In the genomic region with DNA sequence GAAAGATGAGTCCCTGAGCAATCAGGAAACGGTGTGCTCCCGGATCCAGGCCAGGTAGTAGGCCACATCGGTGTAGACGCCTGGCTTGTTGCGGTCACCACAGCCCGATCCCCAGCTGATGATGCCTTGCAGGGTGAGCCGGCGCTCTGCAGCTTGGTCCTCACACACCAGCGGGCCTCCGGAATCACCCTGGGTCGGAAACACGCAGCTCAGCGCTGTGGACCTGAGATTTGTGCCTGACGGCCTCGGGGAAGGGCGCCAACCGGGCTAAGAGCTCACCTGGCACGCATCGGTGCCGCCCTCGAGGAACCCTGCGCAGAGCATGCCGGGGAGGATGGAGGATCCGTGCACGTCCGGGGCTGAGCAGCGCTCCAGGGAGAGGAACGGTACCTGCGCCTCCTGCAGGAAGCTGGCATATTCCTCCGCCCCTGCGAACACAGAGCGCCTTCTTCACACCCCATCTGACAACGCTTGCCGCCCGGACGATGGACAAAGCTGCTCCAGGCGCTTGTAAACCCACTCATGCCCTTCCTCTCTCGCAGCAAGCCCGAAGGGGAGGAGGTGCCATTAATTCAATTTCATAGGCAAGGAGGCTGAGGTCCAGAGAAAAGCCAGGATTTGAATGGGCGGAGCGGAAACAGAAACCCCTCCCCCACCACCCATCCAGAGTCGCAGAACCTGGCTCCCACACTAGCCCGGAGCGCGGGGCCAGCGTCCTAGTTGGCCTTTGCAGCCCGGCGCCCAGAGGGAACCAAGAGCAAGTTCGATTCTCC, we compare ENCODE assay signal across 6 cellular contexts. TPM values are rescaled to one million over a fixed set of nuclear protein-coding genes. Genes with fewer than 3 reads are reported as not detected.
DNase-seq lines count a peak whose midpoint lies in the region; ATAC-seq, FAIRE-seq and TF ChIP-seq lines count a peak whose summit lies in the region.

No MANE protein-coding gene starts in this region.

- FAIRE-seq in HepG2 (lab: Jason Lieb, UNC): no peak

- H3K9me3 Mint-ChIP-seq in endodermal cell: no peaks in the 10 kb centered on the region

- H3K4me2 ChIP-seq in HepG2 (ENCODE audit: low read depth, low read length): no peak overlapping the region

- peaks cover 83% of the 10 kb centered on the region for H3K27me3 Mint-ChIP-seq in endodermal cell (ENCODE audit: insufficient read depth)

- POLR2A ChIA-PET in HepG2 (lab: Yijun Ruan, JAX): interaction anchor here (1.1 to 2.5 kb wide), 2 partner anchors 10 to 55 kb away, joined by 3 to 6 read pairs; no protein-coding TSS in a partner anchor

- ATAC-seq in HepG2 (no peak), right lobe of liver (no peak), sciatic nerve (no peak), GM18511 (IDR thresholded peaks at IDR 0.05; ENCODE audit: unreplicated experiment) (no peak)

- no peak overlapping the region for H3K27ac Mint-ChIP-seq in endodermal cell

- H3K4me3 ChIP-seq in HepG2 (replicated peaks in 1 of 3; ENCODE audit: insufficient read depth in 1 of 3, low read depth in 2 of 3, low read length in 3 of 3): no peak overlapping the region
- no peak overlapping the region for H3K4me3 ChIP-seq in right lobe of liver
- peak overlapping the region; percentile 64 for H3K4me3 ChIP-seq in endodermal cell (ENCODE audit: low read length)

- H3K79me2 ChIP-seq in HepG2 (ENCODE audit: insufficient read depth, low read length): no peaks in the 10 kb centered on the region

- BruUV-seq in HepG2 (replicated peaks; lab: Mats Ljungman, UMichigan): no TSS peak

- DNase-seq in HepG2 (ENCODE audit: low spot score): no peak
- no peak for DNase-seq in right lobe of liver
- peak; percentile 12 for DNase-seq in T1000 (lab: John Stamatoyannopoulos, UW)
- DNase-seq in endodermal cell: peak; percentile 95
- peak; percentile 67 for DNase-seq in sciatic nerve (ENCODE audit: low spot score)

- in situ Hi-C loops in HepG2 (cut with HindIII; ENCODE audit: extremely low pct_ligation_motif_present, low pct_unique_long_range_greater_than_20kb): no loop called here

- H3K9ac ChIP-seq in HepG2 (ENCODE audit: insufficient read depth, low read depth, low read length): no peak overlapping the region
- no peak overlapping the region for H3K9ac ChIP-seq in endodermal cell (ENCODE audit: extremely low read depth, low read length, poor library complexity, severe bottlenecking)

- 91% methylated on average over 31 of the region's 49 CpGs for WGBS in HepG2 (ENCODE audit: low lambda C conversion rate)
- no CpG with 5 or more reads among the region's 49 CpGs for WGBS in right lobe of liver (ENCODE audit: insufficient coverage, low coverage, low lambda C conversion rate, missing lambda C conversion rate)
- WGBS in endodermal cell (ENCODE audit: insufficient coverage in 1 of 2, insufficient read length in 1 of 2), 2 experiments: 15 to 20% methylated on average over 33 to 49 of the region's 49 CpGs

- TF ChIP-seq RAD21 in HepG2 (CRISPR knock-in tag; IDR thresholded peaks at IDR 0.05): no peak

- no peak for TF ChIP-seq CTCF in HepG2 (CRISPR knock-in tag; IDR thresholded peaks at IDR 0.05)
- TF ChIP-seq CTCF in right lobe of liver (IDR thresholded peaks at IDR 0.05): no peak
- TF ChIP-seq CTCF in endodermal cell (conservative IDR thresholded peaks at IDR 0.05): peak; percentile 80

- TF ChIP-seq POLR2A in HepG2 (IDR thresholded peaks at IDR 0.05; ENCODE audit: insufficient read depth in 1 of 2, low read depth in 2 of 2, low read length in 2 of 2): no peak
- TF ChIP-seq POLR2A in right lobe of liver (IDR thresholded peaks at IDR 0.05): no peak

- H3K9me3 ChIP-seq in HepG2 (ENCODE audit: low read length) (no peaks in the 10 kb centered on the region), right lobe of liver (no peaks in the 10 kb centered on the region), endodermal cell (ENCODE audit: control insufficient read depth, low read length) (no peaks in the 10 kb centered on the region)

- H3K4me3 Mint-ChIP-seq in endodermal cell: peak overlapping the region; percentile 54

- peaks cover 2 to 9% of the 10 kb centered on the region in 2 experiments; a peak in 3 of 5 replicates for H3K27me3 ChIP-seq in HepG2 (ENCODE audit: control insufficient read depth in 1 of 2, insufficient read depth in 2 of 2, low read length in 2 of 2)
- H3K27me3 ChIP-seq in right lobe of liver: no peaks in the 10 kb centered on the region
- peaks cover 79% of the 10 kb centered on the region for H3K27me3 ChIP-seq in endodermal cell (ENCODE audit: control insufficient read depth, insufficient read depth, low read length, poor library complexity, severe bottlenecking)

- H2AFZ ChIP-seq in HepG2 (ENCODE audit: low read length): no peak overlapping the region

- CTCF ChIA-PET in HepG2 (lab: Yijun Ruan, JAX; ENCODE audit: low intra/inter-chr PET ratio, low total read pairs): no interaction called here

- no peaks in the 10 kb centered on the region for H4K20me1 ChIP-seq in HepG2 (ENCODE audit: insufficient read depth, low read length)

- H3K4me1 ChIP-seq in HepG2 (ENCODE audit: insufficient read depth, low read length) (peaks cover 9% of the 10 kb centered on the region; the same call in 1 of the 2 replicates), right lobe of liver (peaks cover 0 to 31% (median under 1%) of the 10 kb centered on the region in 4 donors), endodermal cell (ENCODE audit: control insufficient read depth, insufficient read depth, low read length) (no peaks in the 10 kb centered on the region)

- peaks cover 2% of the 10 kb centered on the region for H3K4me1 Mint-ChIP-seq in endodermal cell

- intact Hi-C loops in HepG2 (cut with micrococcal nuclease; ENCODE audit: unreplicated experiment): no loop called here
- intact Hi-C loops in right lobe of liver (cut with DNase I): loop anchor here in 1 of 2 donors (5.0 kb wide), 1 partner anchor 35 kb away; no protein-coding TSS in a partner anchor
- intact Hi-C loops in sciatic nerve (cut with DNase I): loop anchor here (5.0 kb wide), 1 partner anchor 55 kb away; no protein-coding TSS in a partner anchor

- no peaks in the 10 kb centered on the region for H3K36me3 ChIP-seq in HepG2 (replicated peaks in 1 of 2; ENCODE audit: control insufficient read depth in 1 of 2, insufficient read depth in 2 of 2, low read length in 2 of 2)
- H3K36me3 ChIP-seq in right lobe of liver: peaks cover 0 to 15% (median 5%) of the 10 kb centered on the region in 4 donors
- H3K36me3 ChIP-seq in endodermal cell (ENCODE audit: control insufficient read depth, insufficient read depth, low read length): no peaks in the 10 kb centered on the region

- H3K27ac ChIP-seq in HepG2 (ENCODE audit: extremely low read length, insufficient read depth, low read length) (no peak overlapping the region), right lobe of liver (no peak overlapping the region), endodermal cell (ENCODE audit: low read depth, low read length) (no peak overlapping the region)

- H3K36me3 Mint-ChIP-seq in endodermal cell (ENCODE audit: low read depth): no peaks in the 10 kb centered on the region

- TF ChIP-seq EP300 in HepG2 (IDR thresholded peaks at IDR 0.05; ENCODE audit: low read depth in 2 of 2, low read length in 2 of 2): no peak
- no peak for TF ChIP-seq EP300 in HepG2 (CRISPR knock-in tag; IDR thresholded peaks at IDR 0.05; ENCODE audit: borderline replicate concordance)

RNA-seq across cellular contexts. Expression of a gene that starts 2.0 kb away (rescaled TPM):
- total RNA-seq in HepG2 (2016; rRNA removed; fragmentation: Illumina TruSeq; extraction: Trizol) (not detected in 2 replicates), right lobe of liver (not detected), endodermal cell (not detected), sciatic nerve (not detected)
- total RNA-seq in HepG2 (2016; cell fraction: cytosol; rRNA removed; fragmentation: Illumina TruSeq; extraction: Trizol; ENCODE audit: low read depth): not detected in 2 replicates
- total RNA-seq in HepG2 (2016; cell fraction: insoluble cytoplasmic fraction; rRNA removed; fragmentation: Illumina TruSeq; extraction: Trizol): not detected in 2 replicates
- not detected in 2 replicates for total RNA-seq in HepG2 (2016; cell fraction: membrane; rRNA removed; fragmentation: Illumina TruSeq; extraction: Trizol)
- total RNA-seq in HepG2 (2016; cell fraction: nucleus; rRNA removed; fragmentation: Illumina TruSeq; extraction: Trizol): not detected in 2 replicates
- polyA plus RNA-seq in HepG2 (2011; rRNA removed): not detected in 2 replicates
- polyA plus RNA-seq in HepG2 (2011; cell fraction: cytosol; rRNA removed): not detected in 2 replicates
- not detected in 2 replicates for polyA plus RNA-seq in HepG2 (2011; cell fraction: nucleus; rRNA removed)
- polyA plus RNA-seq in HepG2 (2012): not detected in 2 replicates
- polyA plus RNA-seq in HepG2 (2016; cell fraction: cytosol; fragmentation: Illumina TruSeq; extraction: Trizol; ENCODE audit: low read depth): not detected in 2 replicates
- polyA plus RNA-seq in HepG2 (2016; cell fraction: insoluble cytoplasmic fraction; fragmentation: Illumina TruSeq; extraction: Trizol; ENCODE audit: low read depth): not detected in 2 replicates
- polyA plus RNA-seq in HepG2 (2016; cell fraction: membrane; fragmentation: Illumina TruSeq; extraction: Trizol; ENCODE audit: low read depth): not detected in 2 replicates
- polyA plus RNA-seq in HepG2 (2016; cell fraction: nucleus; fragmentation: Illumina TruSeq; extraction: Trizol; ENCODE audit: insufficient read depth, low read depth): not detected in 2 replicates
- polyA minus RNA-seq in HepG2 (2011; rRNA and poly(A)+ RNA removed; ENCODE audit: low replicate concordance): not detected in 2 replicates
- not detected in 2 replicates for polyA minus RNA-seq in HepG2 (2011; cell fraction: cytosol; rRNA and poly(A)+ RNA removed)
- polyA minus RNA-seq in HepG2 (2011; cell fraction: nucleus; rRNA and poly(A)+ RNA removed): not detected in 2 replicates
- not detected for polyA plus RNA-seq in endodermal cell (2013, experiment 1 of 2)
- not detected for polyA plus RNA-seq in endodermal cell (2013, experiment 2 of 2)

RNA-seq across cellular contexts. Expression of a gene that starts 6.9 kb away (rescaled TPM):
- total RNA-seq in HepG2 (2016; rRNA removed; fragmentation: Illumina TruSeq; extraction: Trizol) (1.3 and 3.0 TPM in 2 replicates), right lobe of liver (100 to 1,000 TPM; 236 to 518 (median 365) TPM), endodermal cell (1 to 10 TPM in 1 of 2 donors, under 1 TPM in 1; 0.95 to 2.9 TPM), sciatic nerve (0.49 TPM)
- total RNA-seq in HepG2 (2016; cell fraction: cytosol; rRNA removed; fragmentation: Illumina TruSeq; extraction: Trizol; ENCODE audit: low read depth): 1.9 and 3.1 TPM in 2 replicates
- 1.4 and 3.6 TPM in 2 replicates for total RNA-seq in HepG2 (2016; cell fraction: insoluble cytoplasmic fraction; rRNA removed; fragmentation: Illumina TruSeq; extraction: Trizol)
- total RNA-seq in HepG2 (2016; cell fraction: membrane; rRNA removed; fragmentation: Illumina TruSeq; extraction: Trizol): 2.4 and 3.3 TPM in 2 replicates
- total RNA-seq in HepG2 (2016; cell fraction: nucleus; rRNA removed; fragmentation: Illumina TruSeq; extraction: Trizol): 2.3 and 3.0 TPM in 2 replicates
- 2.5 and 3.1 TPM in 2 replicates for polyA plus RNA-seq in HepG2 (2011; rRNA removed)
- 1.5 and 3.0 TPM in 2 replicates for polyA plus RNA-seq in HepG2 (2011; cell fraction: cytosol; rRNA removed)
- polyA plus RNA-seq in HepG2 (2011; cell fraction: nucleus; rRNA removed): 27.2 and 32.3 TPM in 2 replicates
- 3.6 and 10.3 TPM in 2 replicates for polyA plus RNA-seq in HepG2 (2012)
- 3.7 and 5.9 TPM in 2 replicates for polyA plus RNA-seq in HepG2 (2016; cell fraction: cytosol; fragmentation: Illumina TruSeq; extraction: Trizol; ENCODE audit: low read depth)
- polyA plus RNA-seq in HepG2 (2016; cell fraction: insoluble cytoplasmic fraction; fragmentation: Illumina TruSeq; extraction: Trizol; ENCODE audit: low read depth): 1.6 and 2.3 TPM in 2 replicates
- 3.4 and 5.0 TPM in 2 replicates for polyA plus RNA-seq in HepG2 (2016; cell fraction: membrane; fragmentation: Illumina TruSeq; extraction: Trizol; ENCODE audit: low read depth)
- polyA plus RNA-seq in HepG2 (2016; cell fraction: nucleus; fragmentation: Illumina TruSeq; extraction: Trizol; ENCODE audit: insufficient read depth, low read depth): 6.6 and 9.9 TPM in 2 replicates
- polyA minus RNA-seq in HepG2 (2011; rRNA and poly(A)+ RNA removed; ENCODE audit: low replicate concordance): 2.5 and 2.6 TPM in 2 replicates
- 0.30 and 1.2 TPM in 2 replicates for polyA minus RNA-seq in HepG2 (2011; cell fraction: cytosol; rRNA and poly(A)+ RNA removed)
- polyA minus RNA-seq in HepG2 (2011; cell fraction: nucleus; rRNA and poly(A)+ RNA removed): 1.0 and 1.7 TPM in 2 replicates
- 0.75 TPM for polyA plus RNA-seq in endodermal cell (2013, experiment 1 of 2)
- polyA plus RNA-seq in endodermal cell (2013, experiment 2 of 2): 0.46 TPM

RNA-seq across cellular contexts. Expression of a gene that starts 18.2 kb away (rescaled TPM):
- total RNA-seq in HepG2 (2016; rRNA removed; fragmentation: Illumina TruSeq; extraction: Trizol) (0.20 TPM in 1 of 2 replicates, not detected in the other), right lobe of liver (1 to 10 TPM in 3 of 6 experiments, under 1 TPM in 2, not detected in 1; 0.12 to 5.3 (median 1.6) TPM), endodermal cell (not detected), sciatic nerve (not detected)
- total RNA-seq in HepG2 (2016; cell fraction: cytosol; rRNA removed; fragmentation: Illumina TruSeq; extraction: Trizol; ENCODE audit: low read depth): not detected in 2 replicates
- total RNA-seq in HepG2 (2016; cell fraction: insoluble cytoplasmic fraction; rRNA removed; fragmentation: Illumina TruSeq; extraction: Trizol): not detected in 2 replicates
- not detected in 2 replicates for total RNA-seq in HepG2 (2016; cell fraction: membrane; rRNA removed; fragmentation: Illumina TruSeq; extraction: Trizol)
- total RNA-seq in HepG2 (2016; cell fraction: nucleus; rRNA removed; fragmentation: Illumina TruSeq; extraction: Trizol): not detected in 2 replicates
- polyA plus RNA-seq in HepG2 (2011; rRNA removed): 0.03 TPM in 2 replicates
- 0.03 TPM in 1 of 2 replicates, not detected in the other for polyA plus RNA-seq in HepG2 (2011; cell fraction: cytosol; rRNA removed)
- polyA plus RNA-seq in HepG2 (2011; cell fraction: nucleus; rRNA removed): 0.21 and 0.24 TPM in 2 replicates
- not detected in 2 replicates for polyA plus RNA-seq in HepG2 (2012)
- not detected in 2 replicates for polyA plus RNA-seq in HepG2 (2016; cell fraction: cytosol; fragmentation: Illumina TruSeq; extraction: Trizol; ENCODE audit: low read depth)
- not detected in 2 replicates for polyA plus RNA-seq in HepG2 (2016; cell fraction: insoluble cytoplasmic fraction; fragmentation: Illumina TruSeq; extraction: Trizol; ENCODE audit: low read depth)
- not detected in 2 replicates for polyA plus RNA-seq in HepG2 (2016; cell fraction: membrane; fragmentation: Illumina TruSeq; extraction: Trizol; ENCODE audit: low read depth)
- not detected in 2 replicates for polyA plus RNA-seq in HepG2 (2016; cell fraction: nucleus; fragmentation: Illumina TruSeq; extraction: Trizol; ENCODE audit: insufficient read depth, low read depth)
- polyA minus RNA-seq in HepG2 (2011; rRNA and poly(A)+ RNA removed; ENCODE audit: low replicate concordance): not detected in 2 replicates
- 1.4 TPM in 1 of 2 replicates, not detected in the other for polyA minus RNA-seq in HepG2 (2011; cell fraction: cytosol; rRNA and poly(A)+ RNA removed)
- not detected in 2 replicates for polyA minus RNA-seq in HepG2 (2011; cell fraction: nucleus; rRNA and poly(A)+ RNA removed)
- not detected for polyA plus RNA-seq in endodermal cell (2013, experiment 1 of 2)
- polyA plus RNA-seq in endodermal cell (2013, experiment 2 of 2): not detected

RNA-seq across cellular contexts. Expression of a gene that starts 24.0 kb away (rescaled TPM):
- total RNA-seq in HepG2 (2016; rRNA removed; fragmentation: Illumina TruSeq; extraction: Trizol) (16.1 and 19.9 TPM in 2 replicates), right lobe of liver (10 to 100 TPM in 3 of 6 experiments, 1 to 10 TPM in 3; 6.1 to 10.8 (median 10.0) TPM), endodermal cell (10 to 100 TPM; 51.6 to 66.8 TPM), sciatic nerve (25.0 TPM)
- total RNA-seq in HepG2 (2016; cell fraction: cytosol; rRNA removed; fragmentation: Illumina TruSeq; extraction: Trizol; ENCODE audit: low read depth): 21.2 and 25.1 TPM in 2 replicates
- total RNA-seq in HepG2 (2016; cell fraction: insoluble cytoplasmic fraction; rRNA removed; fragmentation: Illumina TruSeq; extraction: Trizol): 15.7 and 20.8 TPM in 2 replicates
- 43.3 and 44.5 TPM in 2 replicates for total RNA-seq in HepG2 (2016; cell fraction: membrane; rRNA removed; fragmentation: Illumina TruSeq; extraction: Trizol)
- 15.6 TPM in 2 replicates for total RNA-seq in HepG2 (2016; cell fraction: nucleus; rRNA removed; fragmentation: Illumina TruSeq; extraction: Trizol)
- polyA plus RNA-seq in HepG2 (2011; rRNA removed): 13.2 and 17.4 TPM in 2 replicates
- 16.2 and 19.6 TPM in 2 replicates for polyA plus RNA-seq in HepG2 (2011; cell fraction: cytosol; rRNA removed)
- 21.6 and 24.6 TPM in 2 replicates for polyA plus RNA-seq in HepG2 (2011; cell fraction: nucleus; rRNA removed)
- 16.7 and 17.5 TPM in 2 replicates for polyA plus RNA-seq in HepG2 (2012)
- polyA plus RNA-seq in HepG2 (2016; cell fraction: cytosol; fragmentation: Illumina TruSeq; extraction: Trizol; ENCODE audit: low read depth): 36.3 and 37.2 TPM in 2 replicates
- polyA plus RNA-seq in HepG2 (2016; cell fraction: insoluble cytoplasmic fraction; fragmentation: Illumina TruSeq; extraction: Trizol; ENCODE audit: low read depth): 20.6 and 21.6 TPM in 2 replicates
- polyA plus RNA-seq in HepG2 (2016; cell fraction: membrane; fragmentation: Illumina TruSeq; extraction: Trizol; ENCODE audit: low read depth): 45.6 and 48.4 TPM in 2 replicates
- polyA plus RNA-seq in HepG2 (2016; cell fraction: nucleus; fragmentation: Illumina TruSeq; extraction: Trizol; ENCODE audit: insufficient read depth, low read depth): 22.8 and 26.4 TPM in 2 replicates
- polyA minus RNA-seq in HepG2 (2011; rRNA and poly(A)+ RNA removed; ENCODE audit: low replicate concordance): 11.2 and 22.9 TPM in 2 replicates
- 13.6 and 15.1 TPM in 2 replicates for polyA minus RNA-seq in HepG2 (2011; cell fraction: cytosol; rRNA and poly(A)+ RNA removed)
- polyA minus RNA-seq in HepG2 (2011; cell fraction: nucleus; rRNA and poly(A)+ RNA removed): 19.2 and 24.9 TPM in 2 replicates
- 31.2 TPM for polyA plus RNA-seq in endodermal cell (2013, experiment 1 of 2)
- polyA plus RNA-seq in endodermal cell (2013, experiment 2 of 2): 29.2 TPM

RNA-seq across cellular contexts. Expression of a gene that starts 44.2 kb away (rescaled TPM):
- 3.9 and 5.0 TPM in 2 replicates for total RNA-seq in HepG2 (2016; rRNA removed; fragmentation: Illumina TruSeq; extraction: Trizol)
- total RNA-seq in HepG2 (2016; cell fraction: cytosol; rRNA removed; fragmentation: Illumina TruSeq; extraction: Trizol; ENCODE audit: low read depth): 16.0 and 17.8 TPM in 2 replicates
- 3.2 and 5.8 TPM in 2 replicates for total RNA-seq in HepG2 (2016; cell fraction: insoluble cytoplasmic fraction; rRNA removed; fragmentation: Illumina TruSeq; extraction: Trizol)
- 13.3 and 19.1 TPM in 2 replicates for total RNA-seq in HepG2 (2016; cell fraction: membrane; rRNA removed; fragmentation: Illumina TruSeq; extraction: Trizol)
- 2.0 and 2.5 TPM in 2 replicates for total RNA-seq in HepG2 (2016; cell fraction: nucleus; rRNA removed; fragmentation: Illumina TruSeq; extraction: Trizol)
- polyA plus RNA-seq in HepG2 (2011; rRNA removed): 4.8 and 6.7 TPM in 2 replicates
- polyA plus RNA-seq in HepG2 (2011; cell fraction: cytosol; rRNA removed): 6.4 and 16.7 TPM in 2 replicates
- polyA plus RNA-seq in HepG2 (2011; cell fraction: nucleus; rRNA removed): 14.7 and 21.3 TPM in 2 replicates
- polyA plus RNA-seq in HepG2 (2012): 1.5 and 3.1 TPM in 2 replicates
- polyA plus RNA-seq in HepG2 (2016; cell fraction: cytosol; fragmentation: Illumina TruSeq; extraction: Trizol; ENCODE audit: low read depth): 20.2 and 21.6 TPM in 2 replicates
- polyA plus RNA-seq in HepG2 (2016; cell fraction: insoluble cytoplasmic fraction; fragmentation: Illumina TruSeq; extraction: Trizol; ENCODE audit: low read depth): 4.9 and 5.8 TPM in 2 replicates
- polyA plus RNA-seq in HepG2 (2016; cell fraction: membrane; fragmentation: Illumina TruSeq; extraction: Trizol; ENCODE audit: low read depth): 16.9 and 17.7 TPM in 2 replicates
- polyA plus RNA-seq in HepG2 (2016; cell fraction: nucleus; fragmentation: Illumina TruSeq; extraction: Trizol; ENCODE audit: insufficient read depth, low read depth): 5.8 and 6.9 TPM in 2 replicates
- polyA minus RNA-seq in HepG2 (2011; rRNA and poly(A)+ RNA removed; ENCODE audit: low replicate concordance): 0.94 and 6.4 TPM in 2 replicates
- polyA minus RNA-seq in HepG2 (2011; cell fraction: cytosol; rRNA and poly(A)+ RNA removed): 3.2 and 5.0 TPM in 2 replicates
- polyA minus RNA-seq in HepG2 (2011; cell fraction: nucleus; rRNA and poly(A)+ RNA removed): 1.1 and 1.4 TPM in 2 replicates
- 10 to 100 TPM in 1 of 6 experiments, 1 to 10 TPM in 3, under 1 TPM in 2; 0.15 to 13.0 (median 1.9) TPM for total RNA-seq in right lobe of liver
- total RNA-seq in endodermal cell: 1 to 10 TPM; 4.7 to 8.0 TPM
- polyA plus RNA-seq in endodermal cell (2013, experiment 1 of 2): 8.2 TPM
- polyA plus RNA-seq in endodermal cell (2013, experiment 2 of 2): 8.7 TPM
- total RNA-seq in sciatic nerve: 8.2 TPM

Comparison
In these comparisons a context has a peak if more than half of its experiments do, and no peak if none do; other contexts are left out.
1. RNA of a gene that starts 6.9 kb away (total RNA-seq): 236 to 518 TPM in right lobe of liver; 1.3 to 3.6 TPM in HepG2, 0.95 to 2.9 TPM in endodermal cell and 0.49 TPM in sciatic nerve (single experiment); every median in the first group is over 10 times any median in the second.
2. DNase-seq: peak in T1000 (single experiment), endodermal cell (single experiment) and sciatic nerve (single experiment); none in HepG2 (single experiment) and right lobe of liver (0 of 3).